In the genomic region with DNA sequence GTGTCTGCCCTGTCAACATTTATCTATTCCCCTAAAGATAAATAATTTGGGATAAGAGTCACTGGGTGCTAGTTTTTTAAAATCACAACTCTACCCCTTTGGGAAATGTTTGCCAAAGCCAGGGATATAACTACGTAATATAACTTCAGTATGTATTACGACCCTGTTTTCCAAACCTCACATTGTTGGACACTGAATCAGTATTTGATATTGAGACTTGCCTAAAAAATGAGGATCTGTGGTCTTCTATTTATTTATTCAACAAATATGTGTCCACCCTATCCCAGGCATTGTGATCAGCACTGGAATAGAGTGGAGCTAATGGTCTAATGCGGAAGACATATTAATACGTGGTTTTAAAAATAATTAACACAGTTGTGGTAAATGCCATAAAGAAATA, we compare ENCODE assay signal across 12 cellular contexts.
"Had no signal": no experiment of that assay in that cellular context is flagged by ENCODE, and none has a peak within 500 bp of the region (broad histone marks: within the 10 kb centered on the region; RNA-seq: fewer than 3 reads in every experiment).

No MANE protein-coding gene starts in this region.

- H3K9me3 ChIP-seq: thyroid gland, uterus had no signal

- H3K27me3 ChIP-seq: hepatocyte, thyroid gland, uterus had no signal

- H3K4me2 ChIP-seq: hepatocyte had no signal

- H3K36me3 ChIP-seq: thyroid gland, uterus had no signal

- H3K4me1 ChIP-seq: uterus had no signal

- DNase-seq: activated CD4-positive, alpha-beta T cell treated with anti-CD3 and anti-CD28 coated beads, Interleukin-2, amount 10 ng/mL, durations not matched to agents 24 days and 14 days; activated naive CD4-positive, alpha-beta T cell treated with Interleukin-2 at 50 U/mL for 16 hours; activated naive CD8-positive, alpha-beta T cell treated with anti-CD3 and anti-CD28 coated beads, Interleukin-2, amount 50 U/mL, for 24 hours; cerebellar nuclear complex; endodermal cell; naive B cell; retina; T-helper 1 cell; thyroid gland; uterus had no signal

- H3K4me3 ChIP-seq: hepatocyte, skin epidermis, thyroid gland, uterus had no signal

- H2AFZ ChIP-seq: hepatocyte had no signal

- H3K27ac ChIP-seq: hepatocyte, skin epidermis, thyroid gland, uterus had no signal

- ATAC-seq: activated naive CD8-positive, alpha-beta T cell treated with anti-CD3 and anti-CD28 coated beads, Interleukin-2, amount 50 U/mL, for 24 hours had no signal
